ENCODE assay signal across 19 cellular contexts in the genomic region with DNA sequence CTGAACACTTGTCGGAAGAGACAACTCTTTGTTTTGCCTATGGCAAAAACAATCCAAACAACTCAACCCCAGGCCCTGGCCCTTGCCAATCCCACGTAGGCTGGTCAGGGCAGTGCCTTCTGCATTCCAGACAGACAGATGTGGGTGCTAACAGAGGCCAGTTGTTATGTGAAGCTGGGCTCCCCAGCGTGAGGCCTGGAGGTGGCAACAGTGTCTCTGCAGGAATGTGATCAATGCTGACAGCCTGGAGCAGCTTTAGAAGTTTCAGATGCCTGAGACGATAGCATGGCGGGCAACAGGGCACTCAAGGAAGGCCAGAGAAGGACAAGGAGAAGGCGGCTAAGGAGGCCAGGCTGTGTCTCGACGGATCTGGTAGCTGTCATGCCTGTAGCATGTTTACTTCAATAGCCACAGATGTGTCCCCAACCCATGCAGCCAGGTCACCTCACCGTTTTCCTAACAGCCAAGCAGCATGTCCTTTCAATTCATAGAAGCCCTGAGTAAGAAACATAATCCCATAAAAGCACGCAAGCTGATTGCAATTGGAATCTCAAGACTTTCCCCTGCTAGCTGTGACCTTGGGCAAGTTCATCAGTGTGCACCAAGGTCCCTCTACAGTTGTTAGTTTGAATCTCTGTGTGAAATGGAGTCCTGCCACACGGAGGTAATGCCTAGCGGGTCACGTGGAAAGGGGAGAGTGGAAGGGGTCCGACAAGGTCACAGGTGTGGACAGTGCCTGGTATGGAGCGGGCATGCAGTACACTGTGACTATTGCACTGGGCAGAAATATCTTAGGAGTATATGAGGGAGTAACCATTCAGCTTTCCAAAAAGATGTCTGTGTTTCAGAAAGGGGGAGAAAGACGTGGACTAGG.
"Had no signal": no experiment of that assay in that cellular context is flagged by ENCODE, and none has a peak within 500 bp of the region (broad histone marks: within the 10 kb centered on the region; RNA-seq: fewer than 3 reads in every experiment).

No MANE protein-coding gene starts in this region.

- H3K27ac ChIP-seq: coronary artery, heart right ventricle, ovary, right atrium auricular region, tibial artery, upper lobe of right lung had no signal

- H3K27me3 ChIP-seq: heart right ventricle, ovary, right atrium auricular region, tibial artery, upper lobe of right lung had no signal

- H3K36me3 ChIP-seq: ovary had no signal

- H3K4me3 ChIP-seq: coronary artery, heart right ventricle, ovary, right atrium auricular region, smooth muscle cell, tibial artery, upper lobe of right lung had no signal

- FAIRE-seq: frontal cortex had no signal

- ATAC-seq: heart right ventricle; left lobe of liver; naive thymus-derived CD8-positive, alpha-beta T cell; stimulated activated effector memory CD8-positive, alpha-beta T cell treated with anti-CD3 and anti-CD28 coated beads, Interleukin-12 subunit alpha, Interleukin-12 subunit beta, amount 100 ng/mL, for 72 hours; stimulated activated naive CD8-positive, alpha-beta T cell treated with anti-CD3 and anti-CD28 coated beads, Interleukin-15, Interleukin-2, amounts not matched to agents 100 U/mL and 50 U/mL, for 24 hours; upper lobe of right lung had no signal

- DNase-seq: effector CD4-positive, alpha-beta T cell; endodermal cell; heart right ventricle; hypothalamus; islet precursor cell; mammary epithelial cell; naive thymus-derived CD8-positive, alpha-beta T cell; ovary; stimulated activated CD4-positive, alpha-beta T cell treated with anti-CD3 and anti-CD28 coated beads, Interleukin-4, amount 100 ng/mL, for 1 hour; stimulated activated CD8-positive, alpha-beta memory T cell treated with anti-CD3 and anti-CD28 coated beads, Interleukin-4, amount 100 ng/mL, for 48 hours; stimulated activated naive CD8-positive, alpha-beta T cell treated with anti-CD3 and anti-CD28 coated beads, Interleukin-15, Interleukin-2, amounts not matched to agents 100 U/mL and 50 U/mL, for 24 hours; tibial artery; upper lobe of right lung had no signal

- H3K4me1 ChIP-seq: right atrium auricular region, tibial artery, upper lobe of right lung had no signal

- H3K4me2 ChIP-seq: smooth muscle cell had no signal

- H3K9me3 ChIP-seq: heart right ventricle, ovary, right atrium auricular region, tibial artery, upper lobe of right lung had no signal
